ENCODE assay signal across 8 cellular contexts in the genomic region with DNA sequence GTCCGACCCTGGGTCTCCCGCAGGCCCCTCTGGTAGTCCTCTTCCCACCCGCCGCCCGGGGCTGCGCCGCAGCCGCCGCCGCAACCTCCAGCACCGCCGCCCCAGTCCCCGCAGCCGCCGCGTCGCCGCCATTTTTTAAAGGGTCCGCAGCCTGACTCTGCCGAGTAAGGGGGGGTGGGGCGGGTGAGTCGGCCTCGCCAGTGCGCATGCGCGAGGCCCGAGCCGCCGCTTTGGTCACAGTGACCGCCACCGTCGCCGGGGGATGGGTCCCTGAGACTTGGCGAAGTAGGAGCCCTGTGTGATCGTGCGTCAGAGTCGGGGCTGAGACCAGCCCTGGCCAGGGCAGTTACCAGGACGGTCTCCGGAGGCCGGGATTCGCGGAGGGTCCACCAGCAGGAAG.
DNase-seq lines count a peak whose midpoint lies in the region; ATAC-seq and TF ChIP-seq lines count a peak whose summit lies in the region.
"Not testable (repeated sequence)": the region's sequence is repeated elsewhere in the genome, so short reads cannot be mapped to it uniquely, and the experiment has no call there.

No MANE protein-coding gene starts in this region.

- peak; percentile 50 to 86 for TF ChIP-seq POLR2A in Peyer's patch (IDR thresholded peaks at IDR 0.05)

- not testable (repeated sequence) for H3K4me1 ChIP-seq in Peyer's patch; adipocyte (ENCODE audit: control insufficient read depth, insufficient read depth, low read length); mucosa of descending colon (ENCODE audit: low read depth)

- peaks cover 11% of the 10 kb centered on the region for H3K36me3 Mint-ChIP-seq in Calu3 (ENCODE audit: insufficient read depth, unreplicated experiment)
- not testable (repeated sequence) for H3K36me3 Mint-ChIP-seq in activated CD8-positive, alpha-beta T cell treated with anti-CD3 and anti-CD28 coated beads for 36 hours (ENCODE audit: low read depth)

- ATAC-seq in activated CD8-positive, alpha-beta T cell treated with anti-CD3 and anti-CD28 coated beads for 36 hours = peak; percentile 34
- ATAC-seq in mucosa of descending colon = peak; percentile 61
- ATAC-seq in stimulated activated naive CD8-positive, alpha-beta T cell treated with anti-CD3 and anti-CD28 coated beads, Interleukin-15, amount 100 ng/mL, for 72 hours = peak; percentile 46

- H3K9me3 ChIP-seq in Peyer's patch; adipocyte (ENCODE audit: control insufficient read depth, low read length); mucosa of descending colon: not testable (repeated sequence)

- intact Hi-C loops in Calu3 (cut with micrococcal nuclease; ENCODE audit: unreplicated experiment); activated CD8-positive, alpha-beta T cell treated with anti-CD3 and anti-CD28 coated beads for 36 hours (cut with micrococcal nuclease); mucosa of descending colon (cut with DNase I, micrococcal nuclease): not testable (repeated sequence)

- not testable (repeated sequence) for H3K36me3 ChIP-seq in Peyer's patch; adipocyte (ENCODE audit: control insufficient read depth, insufficient read depth, low read length, severe bottlenecking); mucosa of descending colon (ENCODE audit: low read depth)

- CTCF ChIA-PET in Calu3 (lab: Charles Lee); activated CD8-positive, alpha-beta T cell treated with anti-CD3 and anti-CD28 coated beads for 36 hours (lab: Charles Lee): not testable (repeated sequence)

- H3K27me3 ChIP-seq in Peyer's patch; adipocyte (replicated peaks; ENCODE audit: control insufficient read depth, insufficient read depth, low read length): not testable (repeated sequence)

- not testable (repeated sequence) for BruUV-seq in Calu3 (replicated peaks; lab: Mats Ljungman, UMichigan)

- peak overlapping the region; percentile 46 to 77 (median 62) for H3K4me3 ChIP-seq in Peyer's patch
- H3K4me3 ChIP-seq in adipocyte (ENCODE audit: low read length) = peak overlapping the region; percentile 82
- H3K4me3 ChIP-seq in fibroblast of the aortic adventitia (ENCODE audit: low read depth, low read length) = peak overlapping the region; percentile 35
- H3K4me3 ChIP-seq in mucosa of descending colon = peak overlapping the region; percentile 30

- not testable (repeated sequence) for H3K9me3 Mint-ChIP-seq in Calu3 (ENCODE audit: low read depth, unreplicated experiment); activated CD8-positive, alpha-beta T cell treated with anti-CD3 and anti-CD28 coated beads for 36 hours; stimulated activated naive CD8-positive, alpha-beta T cell treated with anti-CD3 and anti-CD28 coated beads, Interleukin-15, amount 100 ng/mL, for 72 hours

- H3K4me3 Mint-ChIP-seq in Calu3 (ENCODE audit: low read depth, unreplicated experiment) = peak overlapping the region; percentile 86
- peak overlapping the region; percentile 95 for H3K4me3 Mint-ChIP-seq in activated CD8-positive, alpha-beta T cell treated with anti-CD3 and anti-CD28 coated beads for 36 hours
- H3K4me3 Mint-ChIP-seq in stimulated activated naive CD8-positive, alpha-beta T cell treated with anti-CD3 and anti-CD28 coated beads, Interleukin-15, amount 100 ng/mL, for 72 hours = peak overlapping the region; percentile 97 to 98

- H3K27ac Mint-ChIP-seq in Calu3 (ENCODE audit: unreplicated experiment) = peak overlapping the region; percentile 96
- peak overlapping the region; percentile 97 for H3K27ac Mint-ChIP-seq in activated CD8-positive, alpha-beta T cell treated with anti-CD3 and anti-CD28 coated beads for 36 hours
- peak overlapping the region; percentile 82 to 98 for H3K27ac Mint-ChIP-seq in stimulated activated naive CD8-positive, alpha-beta T cell treated with anti-CD3 and anti-CD28 coated beads, Interleukin-15, amount 100 ng/mL, for 72 hours

- peak; percentile 83 for DNase-seq in Calu3
- DNase-seq in Peyer's patch = peak in 2 of 3 donors; percentile 68 to 90
- DNase-seq in activated CD8-positive, alpha-beta T cell treated with anti-CD3 and anti-CD28 coated beads for 36 hours = peak; percentile 65
- DNase-seq in adipocyte (ENCODE audit: low read depth); fibroblast of the aortic adventitia (ENCODE audit: low read depth): not testable (repeated sequence)
- DNase-seq in mucosa of descending colon = peak; percentile 70 to 90 (median 85)
- DNase-seq in stimulated activated CD4-positive, alpha-beta T cell treated with anti-CD3 and anti-CD28 coated beads, Interleukin-15, amount 100 ng/mL, for 1 hour (ENCODE audit: low read depth in 1 of 2, low spot score in 1 of 2) = peak; percentile 5 to 57
- peak; percentile 76 to 78 for DNase-seq in stimulated activated naive CD8-positive, alpha-beta T cell treated with anti-CD3 and anti-CD28 coated beads, Interleukin-15, amount 100 ng/mL, for 72 hours

- TF ChIP-seq CTCF in Calu3 (IDR thresholded peaks at IDR 0.05; ENCODE audit: unreplicated experiment); Peyer's patch (IDR thresholded peaks at IDR 0.05); activated CD8-positive, alpha-beta T cell treated with anti-CD3 and anti-CD28 coated beads for 36 hours (IDR thresholded peaks at IDR 0.05); fibroblast of the aortic adventitia (IDR thresholded peaks at IDR 0.05; ENCODE audit: insufficient read depth, low read length); mucosa of descending colon (IDR thresholded peaks at IDR 0.05): not testable (repeated sequence)

- H3K27ac ChIP-seq in Peyer's patch = peak overlapping the region; percentile 72 to 85 (median 80)

- POLR2A ChIA-PET in activated CD8-positive, alpha-beta T cell treated with anti-CD3 and anti-CD28 coated beads for 36 hours (lab: Charles Lee) = not testable (repeated sequence)

- H3K4me1 Mint-ChIP-seq in Calu3 (ENCODE audit: low read depth, unreplicated experiment); activated CD8-positive, alpha-beta T cell treated with anti-CD3 and anti-CD28 coated beads for 36 hours (ENCODE audit: low read depth); stimulated activated naive CD8-positive, alpha-beta T cell treated with anti-CD3 and anti-CD28 coated beads, Interleukin-15, amount 100 ng/mL, for 72 hours: not testable (repeated sequence)

- not testable (repeated sequence) for H3K9ac ChIP-seq in adipocyte (ENCODE audit: low read length)

- not testable (repeated sequence) for H3K27me3 Mint-ChIP-seq in Calu3 (ENCODE audit: unreplicated experiment); activated CD8-positive, alpha-beta T cell treated with anti-CD3 and anti-CD28 coated beads for 36 hours; stimulated activated naive CD8-positive, alpha-beta T cell treated with anti-CD3 and anti-CD28 coated beads, Interleukin-15, amount 100 ng/mL, for 72 hours

Comparison
In these comparisons a context has a peak if more than half of its experiments do, and no peak if none do; other contexts are left out.
1. H3K4me3 ChIP-seq: peak in every context shown above with its lines; median percentile 82 in adipocyte; 62 in Peyer's patch; 35 in fibroblast of the aortic adventitia; 30 in mucosa of descending colon.